In genomic region chr11:17401316-17401715, GRCh38 we compare ENCODE assay signal across 23 cellular contexts. TPM values are rescaled to one million over a fixed set of nuclear protein-coding genes. Genes with fewer than 3 reads are reported as not detected.
DNase-seq lines count a peak whose midpoint lies in the region; ATAC-seq and TF ChIP-seq lines count a peak whose summit lies in the region.
"Had no signal": no experiment of that assay in that cellular context is flagged by ENCODE, and none has a peak within 500 bp of the region (broad histone marks: within the 10 kb centered on the region; RNA-seq: fewer than 3 reads in every experiment).

No MANE protein-coding gene starts in this region.

- no peaks in the 10 kb centered on the region for H3K36me3 ChIP-seq in right atrium auricular region

- DNase-seq in right atrium auricular region (ENCODE audit: low spot score) (no peak), Right ventricle myocardium superior (no peak), naive B cell (no peak), OCI-M1 (lab: John Stamatoyannopoulos, UW) (no peak), immature natural killer cell (no peak)
- no peak for DNase-seq in stimulated activated naive B cell treated with anti-CD40 and anti-IgM and Interleukin-4, amounts not matched to agents 10 μg/mL and 1 μg/mL and 100 μg/mL, for 72 hours
- DNase-seq: 8988T; ACHN; CD4-positive, alpha-beta memory T cell; GF-D8; Karpas-422; NCI-H1092; NCI-H1417 treated with DMSO at 0.1 percent for 48 hours; NCI-H1694 treated with DMSO at 0.1 percent for 48 hours; NCI-H2081; NCI-H2227 treated with DMSO at 0.1 percent for 48 hours; NCI-H510A; SHP77 treated with DMSO at 0.1 percent for 48 hours had no signal

- ATAC-seq in Right ventricle myocardium superior (ENCODE audit: poor library complexity) (no peak), naive B cell (ENCODE audit: low read depth in 2 of 2) (no peak), GM21381 (IDR thresholded peaks at IDR 0.05; ENCODE audit: unreplicated experiment) (no peak)
- ATAC-seq in activated T-helper 17 cell treated with anti-CD3 and anti-CD28 coated beads, Interleukin-2, amount 50 U/mL, for 72 hours (replicated peaks) = no peak
- ATAC-seq in stimulated activated naive B cell treated with anti-CD40 and anti-IgM and Interleukin-4, amounts not matched to agents 10 μg/mL and 1 μg/mL and 100 μg/mL, for 72 hours (replicated peaks) = no peak
- ATAC-seq: Panc1 had no signal

- H3K9me3 ChIP-seq in right atrium auricular region = no peaks in the 10 kb centered on the region

- H3K4me3 Mint-ChIP-seq in activated T-helper 17 cell treated with anti-CD3 and anti-CD28 coated beads, Interleukin-2, amount 50 U/mL, for 72 hours = no peak overlapping the region
- H3K4me3 Mint-ChIP-seq in naive B cell (no peak overlapping the region), immature natural killer cell (no peak overlapping the region)
- no peak overlapping the region for H3K4me3 Mint-ChIP-seq in stimulated activated naive B cell treated with anti-CD40 and anti-IgM and Interleukin-4, amounts not matched to agents 10 μg/mL and 1 μg/mL and 100 μg/mL, for 72 hours
- H3K4me3 Mint-ChIP-seq: CD4-positive, alpha-beta memory T cell had no signal

- H3K4me1 ChIP-seq in right atrium auricular region = peaks cover 0 to 30% of the 10 kb centered on the region in 2 donors

- H3K27ac ChIP-seq in right atrium auricular region = peak overlapping the region; percentile 35 to 45
- H3K27ac ChIP-seq: RWPE1 had no signal

- no peaks in the 10 kb centered on the region for H3K36me3 Mint-ChIP-seq in activated T-helper 17 cell treated with anti-CD3 and anti-CD28 coated beads, Interleukin-2, amount 50 U/mL, for 72 hours (ENCODE audit: low read depth)
- no peaks in the 10 kb centered on the region for H3K36me3 Mint-ChIP-seq in naive B cell
- no peaks in the 10 kb centered on the region for H3K36me3 Mint-ChIP-seq in stimulated activated naive B cell treated with anti-CD40 and anti-IgM and Interleukin-4, amounts not matched to agents 10 μg/mL and 1 μg/mL and 100 μg/mL, for 72 hours
- H3K36me3 Mint-ChIP-seq in immature natural killer cell = no peaks in the 10 kb centered on the region
- H3K36me3 Mint-ChIP-seq: CD4-positive, alpha-beta memory T cell had no signal

- intact Hi-C loops in Right ventricle myocardium superior (cut with DNase I) = no loop called here

- no peaks in the 10 kb centered on the region for H3K9me3 Mint-ChIP-seq in activated T-helper 17 cell treated with anti-CD3 and anti-CD28 coated beads, Interleukin-2, amount 50 U/mL, for 72 hours
- H3K9me3 Mint-ChIP-seq in naive B cell (peaks cover 0 to 4% (median 0%) of the 10 kb centered on the region in 7 donors), immature natural killer cell (no peaks in the 10 kb centered on the region)
- H3K9me3 Mint-ChIP-seq in stimulated activated naive B cell treated with anti-CD40 and anti-IgM and Interleukin-4, amounts not matched to agents 10 μg/mL and 1 μg/mL and 100 μg/mL, for 72 hours = no peaks in the 10 kb centered on the region

- peaks cover 4% of the 10 kb centered on the region for H3K27me3 Mint-ChIP-seq in activated T-helper 17 cell treated with anti-CD3 and anti-CD28 coated beads, Interleukin-2, amount 50 U/mL, for 72 hours
- peaks cover 0 to 2% (median 0%) of the 10 kb centered on the region in 3 donors for H3K27me3 Mint-ChIP-seq in naive B cell
- H3K27me3 Mint-ChIP-seq in stimulated activated naive B cell treated with anti-CD40 and anti-IgM and Interleukin-4, amounts not matched to agents 10 μg/mL and 1 μg/mL and 100 μg/mL, for 72 hours = peaks cover 0 to 6% of the 10 kb centered on the region in 2 donors
- peaks cover 3 to 7% (median 3%) of the 10 kb centered on the region in 3 donors for H3K27me3 Mint-ChIP-seq in immature natural killer cell (ENCODE audit: low read depth in 3 of 3)
- H3K27me3 Mint-ChIP-seq: CD4-positive, alpha-beta memory T cell had no signal

- peak overlapping the region; percentile 19 for H3K27ac Mint-ChIP-seq in activated T-helper 17 cell treated with anti-CD3 and anti-CD28 coated beads, Interleukin-2, amount 50 U/mL, for 72 hours
- peak overlapping the region in 4 of 6 donors; percentile 29 to 91 (median 77) for H3K27ac Mint-ChIP-seq in naive B cell
- H3K27ac Mint-ChIP-seq in stimulated activated naive B cell treated with anti-CD40 and anti-IgM and Interleukin-4, amounts not matched to agents 10 μg/mL and 1 μg/mL and 100 μg/mL, for 72 hours = peak overlapping the region; percentile 74
- no peak overlapping the region for H3K27ac Mint-ChIP-seq in immature natural killer cell
- H3K27ac Mint-ChIP-seq: CD4-positive, alpha-beta memory T cell had no signal

- TF ChIP-seq CTCF in right atrium auricular region (IDR thresholded peaks at IDR 0.05) = no peak

- no peaks in the 10 kb centered on the region for H3K27me3 ChIP-seq in right atrium auricular region

- H3K4me3 ChIP-seq in right atrium auricular region = no peak overlapping the region

- no peaks in the 10 kb centered on the region for H3K4me1 Mint-ChIP-seq in activated T-helper 17 cell treated with anti-CD3 and anti-CD28 coated beads, Interleukin-2, amount 50 U/mL, for 72 hours
- H3K4me1 Mint-ChIP-seq in naive B cell (peaks cover 7 to 17% (median 12%) of the 10 kb centered on the region in 3 donors), immature natural killer cell (no peaks in the 10 kb centered on the region)
- H3K4me1 Mint-ChIP-seq in stimulated activated naive B cell treated with anti-CD40 and anti-IgM and Interleukin-4, amounts not matched to agents 10 μg/mL and 1 μg/mL and 100 μg/mL, for 72 hours = peaks cover 15 to 28% of the 10 kb centered on the region in 2 donors
- H3K4me1 Mint-ChIP-seq: CD4-positive, alpha-beta memory T cell had no signal

RNA-seq across cellular contexts. Expression of gene KCNJ11, which starts 12.9 kb away (rescaled TPM):
- total RNA-seq in right atrium auricular region (10 to 100 TPM; 18.7 to 19.5 TPM), Right ventricle myocardium superior (27.7 TPM)
- total RNA-seq in activated T-helper 17 cell treated with anti-CD3 and anti-CD28 coated beads, Interleukin-2, amount 50 U/mL, for 72 hours = under 1 TPM in 1 of 2 donors, not detected in 1; 0.32 TPM
- polyA plus RNA-seq in naive B cell (ENCODE audit: low read depth in 6 of 6) (under 1 TPM in 2 of 6 donors, not detected in 4; 0.49 to 0.67 TPM), immature natural killer cell (not detected)
- total RNA-seq: CD4-positive, alpha-beta memory T cell had no signal
- polyA plus RNA-seq: BJ had no signal

RNA-seq across cellular contexts. Expression of gene NCR3LG1, which starts 49.7 kb away (rescaled TPM):
- total RNA-seq in right atrium auricular region = 1 to 10 TPM; 2.0 to 3.6 TPM
- 0.56 TPM for total RNA-seq in Right ventricle myocardium superior
- under 1 TPM; 0.73 to 0.95 TPM for total RNA-seq in activated T-helper 17 cell treated with anti-CD3 and anti-CD28 coated beads, Interleukin-2, amount 50 U/mL, for 72 hours
- polyA plus RNA-seq in naive B cell (ENCODE audit: low read depth in 6 of 6) = under 1 TPM in 2 of 6 donors, not detected in 4; 0.19 to 0.20 TPM
- polyA plus RNA-seq in immature natural killer cell = under 1 TPM in 2 of 3 donors, not detected in 1; 0.24 to 0.49 TPM

Comparison
In these comparisons a context has a peak if more than half of its experiments do, and no peak if none do; other contexts are left out.
1. H3K27ac Mint-ChIP-seq: peak in activated T-helper 17 cell treated with anti-CD3 and anti-CD28 coated beads, Interleukin-2, amount 50 U/mL, for 72 hours (single experiment), naive B cell (4 of 6) and stimulated activated naive B cell treated with anti-CD40 and anti-IgM and Interleukin-4, amounts not matched to agents 10 μg/mL and 1 μg/mL and 100 μg/mL, for 72 hours (single experiment); none in immature natural killer cell (0 of 6).
2. RNA of gene KCNJ11, which starts 12.9 kb away (total RNA-seq): 27.7 TPM in Right ventricle myocardium superior (single experiment) and 18.7 to 19.5 TPM in right atrium auricular region; 0.32 TPM in activated T-helper 17 cell treated with anti-CD3 and anti-CD28 coated beads, Interleukin-2, amount 50 U/mL, for 72 hours; every median in the first group is over 10 times any median in the second.